In the genomic region with DNA sequence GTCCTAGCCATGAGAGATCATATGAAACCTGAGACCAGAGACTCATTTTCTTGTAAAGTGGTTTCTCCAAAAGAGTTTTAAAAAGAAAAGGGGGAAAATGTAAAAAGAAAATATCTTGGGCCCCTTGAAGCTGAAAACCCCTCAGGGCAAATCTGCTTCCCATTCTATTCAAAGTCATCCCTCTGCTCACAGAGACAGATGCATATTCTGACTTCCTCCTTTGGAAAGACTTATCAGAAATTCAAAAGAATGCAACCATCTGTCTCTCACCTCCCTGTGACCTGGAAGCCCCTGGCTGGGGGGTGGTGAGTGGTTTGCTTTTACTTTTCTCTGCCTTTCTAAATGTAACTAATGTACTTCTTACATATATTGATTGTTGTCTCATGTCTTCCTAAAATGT, we compare ENCODE assay signal across 14 cellular contexts.
DNase-seq lines count a peak whose midpoint lies in the region; ATAC-seq lines count a peak whose summit lies in the region.
"Had no signal": no experiment of that assay in that cellular context is flagged by ENCODE, and none has a peak within 500 bp of the region (broad histone marks: within the 10 kb centered on the region; RNA-seq: fewer than 3 reads in every experiment).

No MANE protein-coding gene starts in this region.

- no peaks in the 10 kb centered on the region for H3K9me2 ChIP-seq in GM23248 (ENCODE audit: insufficient read depth)

- H3K79me2 ChIP-seq in GM23248 (ENCODE audit: insufficient read depth), result no peaks in the 10 kb centered on the region

- H2BK12ac ChIP-seq in neuronal stem cell (ENCODE audit: low read length), result no peak overlapping the region

- no peaks in the 10 kb centered on the region for H3F3A ChIP-seq in GM23248 (ENCODE audit: insufficient read depth)

- H4K91ac ChIP-seq in neuronal stem cell (ENCODE audit: low read depth, low read length, poor library complexity), result no peak overlapping the region

- no peak overlapping the region for H3K18ac ChIP-seq in neuronal stem cell (ENCODE audit: low read length)

- no peaks in the 10 kb centered on the region for H3K27me3 ChIP-seq in HUES6 (ENCODE audit: control insufficient read depth, insufficient read depth, low read length)
- H3K27me3 ChIP-seq in SJCRH30, result no peaks in the 10 kb centered on the region
- no peaks in the 10 kb centered on the region for H3K27me3 ChIP-seq in neuronal stem cell (ENCODE audit: control insufficient read depth in 3 of 3, insufficient read depth in 3 of 3, low read depth in 1 of 3, low read length in 3 of 3)
- H3K27me3 ChIP-seq in GM23248 (replicated peaks; ENCODE audit: insufficient read depth), result no peaks in the 10 kb centered on the region

- no peaks in the 10 kb centered on the region for H3K36me3 ChIP-seq in HUES6 (ENCODE audit: control insufficient read depth, insufficient read depth, low read length)
- no peaks in the 10 kb centered on the region for H3K36me3 ChIP-seq in SJCRH30
- H3K36me3 ChIP-seq in neuronal stem cell (replicated peaks in 1 of 2; ENCODE audit: control insufficient read depth in 2 of 2, insufficient read depth in 2 of 2, low read length in 2 of 2), result no peaks in the 10 kb centered on the region
- no peaks in the 10 kb centered on the region for H3K36me3 ChIP-seq in GM23248 (ENCODE audit: low read depth)

- H3K27ac ChIP-seq in HUES6 (ENCODE audit: low read depth, low read length) (0 out of 2 replicates have a peak overlapping the region, but pooled peaks have one; percentile 33), SJCRH30 (0 out of 2 replicates have a peak overlapping the region, but pooled peaks have one; percentile 2), neuronal stem cell (replicated peaks; ENCODE audit: low read length) (no peak overlapping the region), GM23248 (no peak overlapping the region)
- H3K27ac ChIP-seq: 22Rv1 had no signal

- H3K4me2 ChIP-seq in neuronal stem cell (ENCODE audit: insufficient read depth, low read length, poor library complexity, severe bottlenecking) (no peak overlapping the region), GM23248 (ENCODE audit: unreplicated experiment) (no peak overlapping the region)

- no peak overlapping the region for H2BK15ac ChIP-seq in neuronal stem cell (ENCODE audit: low read length)

- H3K9me3 ChIP-seq in HUES6 (ENCODE audit: control insufficient read depth, insufficient read depth, low read depth, low read length), result peaks cover 19% of the 10 kb centered on the region
- peaks cover 9% of the 10 kb centered on the region; the same call in 1 of the 2 replicates for H3K9me3 ChIP-seq in SJCRH30 (replicated peaks)
- peaks cover 0 to 5% of the 10 kb centered on the region in 2 donors for H3K9me3 ChIP-seq in neuronal stem cell (replicated peaks in 1 of 2; ENCODE audit: control insufficient read depth in 2 of 2, insufficient read depth in 1 of 2, low read depth in 1 of 2, low read length in 2 of 2)
- no peaks in the 10 kb centered on the region for H3K9me3 ChIP-seq in GM23248 (ENCODE audit: low read depth)
- H3K9me3 ChIP-seq: Caco-2 had no signal

- H3K4me3 ChIP-seq in HUES6 (ENCODE audit: low read depth, low read length) (no peak overlapping the region), SJCRH30 (peak overlapping the region; percentile 6; the same call in 1 of the 2 replicates), neuronal stem cell (ENCODE audit: low read length in 2 of 2) (no peak overlapping the region), GM23248 (no peak overlapping the region)

- H2AFZ ChIP-seq in neuronal stem cell (ENCODE audit: low read length), result peak overlapping the region; percentile 6
- no peak overlapping the region for H2AFZ ChIP-seq in GM23248

- DNase-seq in DMS 273 (lab: John Stamatoyannopoulos, UW; ENCODE audit: unreplicated experiment) (peak; percentile 93), SJCRH30 (peak; percentile 9 to 58), neuronal stem cell (ENCODE audit: low spot score) (no peak), GM23248 (no peak), NCI-H526 treated with DMSO at 0.1 percent for 48 hours (lab: John Stamatoyannopoulos, UW) (no peak)
- DNase-seq: Caco-2; CD8-positive, alpha-beta T cell; DMS79; IMR-90; KBM-7 had no signal

- no peak overlapping the region for H2AK5ac ChIP-seq in neuronal stem cell (ENCODE audit: low read depth, low read length)

- H2BK120ac ChIP-seq in neuronal stem cell (ENCODE audit: low read depth, low read length), result no peak overlapping the region

- H3K4me1 ChIP-seq in HUES6 (ENCODE audit: control insufficient read depth, insufficient read depth, low read length), result peaks cover 4% of the 10 kb centered on the region; the same call in 1 of the 2 replicates
- no peaks in the 10 kb centered on the region for H3K4me1 ChIP-seq in SJCRH30
- H3K4me1 ChIP-seq in neuronal stem cell (ENCODE audit: control insufficient read depth in 2 of 2, insufficient read depth in 1 of 2, low read depth in 1 of 2, low read length in 2 of 2), result no peaks in the 10 kb centered on the region
- no peaks in the 10 kb centered on the region for H3K4me1 ChIP-seq in GM23248 (ENCODE audit: insufficient read depth)
- H3K4me1 ChIP-seq: Caco-2 had no signal

- in situ Hi-C loops in GM23248 (cut with MboI), result no loop called here

- H3K23ac ChIP-seq in neuronal stem cell (ENCODE audit: low read depth, low read length, poor library complexity), result no peak overlapping the region

- no peak overlapping the region for H3K4ac ChIP-seq in neuronal stem cell (ENCODE audit: low read length)

- no peak overlapping the region for H3K9ac ChIP-seq in HUES6 (ENCODE audit: low read length)
- H3K9ac ChIP-seq in neuronal stem cell (ENCODE audit: low read depth, low read length, poor library complexity), result no peak overlapping the region
- no peak overlapping the region for H3K9ac ChIP-seq in GM23248

- no peak overlapping the region for H2BK5ac ChIP-seq in neuronal stem cell (ENCODE audit: low read length)

- no peak overlapping the region for H3K14ac ChIP-seq in neuronal stem cell (ENCODE audit: low read length)

- no peak overlapping the region for H4K8ac ChIP-seq in neuronal stem cell (ENCODE audit: low read depth, low read length)

- no peaks in the 10 kb centered on the region for H3K79me1 ChIP-seq in neuronal stem cell (ENCODE audit: low read depth, low read length)

- ATAC-seq in GM19467 (IDR thresholded peaks at IDR 0.05; ENCODE audit: unreplicated experiment) (no peak), GM21515 (IDR thresholded peaks at IDR 0.05; ENCODE audit: unreplicated experiment) (no peak)
- ATAC-seq: CD8-positive, alpha-beta T cell had no signal

- no peaks in the 10 kb centered on the region for H4K20me1 ChIP-seq in GM23248 (ENCODE audit: insufficient read depth)

Comparison
In these comparisons a context has a peak if more than half of its experiments do, and no peak if none do; other contexts are left out.
1. DNase-seq: peak in DMS 273 (single experiment) and SJCRH30 (2 of 2); none in neuronal stem cell (single experiment), GM23248 (single experiment) and NCI-H526 treated with DMSO at 0.1 percent for 48 hours (single experiment).
2. H3K27ac ChIP-seq: peak in HUES6 (single experiment) and SJCRH30 (single experiment); none in neuronal stem cell (single experiment) and GM23248 (single experiment).